Comparison of ENCODE assay signal across 32 cellular contexts in the genomic region with DNA sequence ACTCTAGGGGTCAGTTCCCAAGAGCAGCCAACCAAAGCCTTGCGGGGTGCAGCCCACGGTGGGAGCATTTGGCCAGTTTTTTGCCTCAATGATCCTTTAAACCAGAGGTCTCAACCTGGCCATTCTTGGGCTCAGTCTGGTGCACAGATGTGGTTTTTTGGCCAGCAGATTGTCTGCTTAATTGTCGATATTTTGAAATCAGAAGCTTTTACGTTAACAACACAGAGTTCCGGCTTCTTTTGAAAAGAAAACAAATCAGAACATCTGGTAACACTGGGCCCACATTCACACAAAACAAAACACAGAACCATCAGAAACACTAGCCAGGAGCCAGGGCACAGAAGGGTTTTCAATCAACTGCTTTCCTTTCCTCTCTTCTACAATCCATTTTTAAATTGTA.
"Had no signal": no experiment of that assay in that cellular context is flagged by ENCODE, and none has a peak within 500 bp of the region (broad histone marks: within the 10 kb centered on the region; RNA-seq: fewer than 3 reads in every experiment).

No MANE protein-coding gene starts in this region.

- ATAC-seq: activated CD8-positive, alpha-beta memory T cell treated with anti-CD3 and anti-CD28 coated beads, Interleukin-2, amount 10 ng/mL, durations not matched to agents 7 days and 5 days; activated T-helper 17 cell treated with anti-CD3 and anti-CD28 coated beads, Interleukin-2, amount 50 U/mL, for 72 hours; Panc1 had no signal

- H3K36me3 ChIP-seq: SJCRH30 had no signal

- H3K4me3 ChIP-seq: MG63, SJCRH30, SK-N-MC had no signal

- H3K27ac ChIP-seq: SJCRH30, SK-N-MC had no signal

- H3K9me3 ChIP-seq: SJCRH30 had no signal

- DNase-seq: activated CD4-positive, alpha-beta memory T cell treated with anti-CD3 and anti-CD28 coated beads, Interleukin-2, amount 10 ng/mL, durations not matched to agents 7 days and 5 days; activated CD4-positive, alpha-beta T cell treated with anti-CD3 and anti-CD28 coated beads for 4 hours; activated CD4-positive, CD25-positive, alpha-beta regulatory T cell treated with anti-CD3 and anti-CD28 coated beads, Interleukin-2, amount 50 U/mL, for 72 hours; activated CD8-positive, alpha-beta memory T cell treated with anti-CD3 and anti-CD28 coated beads for 24 hours; activated CD8-positive, alpha-beta memory T cell treated with anti-CD3 and anti-CD28 coated beads, Interleukin-2, amount 10 ng/mL, durations not matched to agents 7 days and 5 days; activated CD8-positive, alpha-beta memory T cell treated with anti-CD3 and anti-CD28 coated beads, Interleukin-2, amount 50 U/mL, for 48 hours; activated effector memory CD4-positive, alpha-beta T cell treated with anti-CD3 and anti-CD28 coated beads, Interleukin-2, amount 50 U/mL, for 16 hours; activated naive CD4-positive, alpha-beta T cell; activated naive CD4-positive, alpha-beta T cell treated with anti-CD3 and anti-CD28 coated beads, Interleukin-2, amount 50 U/mL, for 16 hours; activated naive CD8-positive, alpha-beta T cell treated with anti-CD3 and anti-CD28 coated beads, Interleukin-2, amount 10 ng/mL, durations not matched to agents 7 days and 5 days; activated T-cell treated with anti-CD3 and anti-CD28 coated beads, Interleukin-2, amount 50 U/mL, for 48 hours; amygdala; Kasumi-1; KG1; MG63; NCI-H1048; NCI-H1105 treated with DMSO at 0.1 percent for 48 hours; NCI-H1436; NCI-H1694; NCI-H1930; NCI-H2081 treated with DMSO at 0.1 percent for 48 hours; NCI-H226; NCI-H446 treated with DMSO at 0.1 percent for 48 hours; NCI-H524; NCI-H69; NCI-H82; SHP77; SJCRH30; T1000 had no signal

- H3K27me3 ChIP-seq: MG63, SJCRH30 had no signal

- H3K4me1 ChIP-seq: SJCRH30 had no signal
